ENCODE assay signal across 30 cellular contexts in the genomic region with DNA sequence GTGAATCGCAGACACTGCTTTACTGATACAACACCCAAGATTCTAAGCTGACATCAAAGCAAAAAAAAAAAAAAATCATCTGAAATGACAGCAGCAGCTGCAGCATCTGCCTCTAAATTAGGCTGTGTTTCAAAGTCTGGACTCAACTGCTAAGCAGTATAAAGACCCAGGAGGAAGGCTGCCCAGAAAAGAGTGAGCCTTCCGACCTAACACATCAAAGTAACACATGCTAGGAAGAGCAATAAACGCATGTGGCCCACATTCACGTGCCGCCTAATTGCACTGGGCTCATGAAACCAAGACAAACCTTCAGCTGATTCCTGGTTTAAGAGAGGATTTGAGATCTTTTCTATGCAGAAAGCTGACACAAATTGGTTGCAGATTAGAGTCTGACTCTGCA.
A peak's percentile ranks its signal among the peaks of the same experiment; 100 is the strongest.
DNase-seq lines count a peak whose midpoint lies in the region; ATAC-seq, FAIRE-seq and TF ChIP-seq lines count a peak whose summit lies in the region.
"Had no signal": no experiment of that assay in that cellular context is flagged by ENCODE, and none has a peak within 500 bp of the region (broad histone marks: within the 10 kb centered on the region; RNA-seq: fewer than 3 reads in every experiment).

No MANE protein-coding gene starts in this region.

- H3K79me2 ChIP-seq in DND-41 (ENCODE audit: insufficient read depth, low read length) (no peaks in the 10 kb centered on the region), H1 (ENCODE audit: control insufficient read depth in 1 of 2, insufficient read depth in 2 of 2, low read length in 2 of 2) (no peaks in the 10 kb centered on the region), osteoblast (ENCODE audit: insufficient read depth, low read length) (no peaks in the 10 kb centered on the region)

- no peak for TF ChIP-seq RAD21 in H1 (IDR thresholded peaks at IDR 0.05 in 1 of 2, conservative IDR thresholded peaks at IDR 0.05 in 1 of 2; ENCODE audit: low read depth in 2 of 2, low read length in 2 of 2)

- no peak overlapping the region for H3K23ac ChIP-seq in H1 (ENCODE audit: insufficient read length)

- H3K4me3 ChIP-seq in DND-41 (ENCODE audit: low read depth in 1 of 2, low read length in 2 of 2), result peak overlapping the region in 1 of 2 experiments; percentile 14; a peak in 1 of 4 replicates
- H3K4me3 ChIP-seq in H1 (ENCODE audit: extremely low read depth in 1 of 4, insufficient read depth in 2 of 4, low read depth in 3 of 4, low read length in 4 of 4), result no peak overlapping the region
- no peak overlapping the region for H3K4me3 ChIP-seq in osteoblast (ENCODE audit: insufficient read depth, low read length)
- H3K4me3 ChIP-seq: heart left ventricle, K562, testis had no signal

- DNase-seq in DND-41, result peak; percentile 45
- peak; percentile 20 for DNase-seq in NCI-H1694 treated with DMSO at 0.1 percent for 48 hours (lab: John Stamatoyannopoulos, UW)
- DNase-seq in H1 (ENCODE audit: low read depth in 1 of 2, low spot score in 2 of 2), result no peak
- no peak for DNase-seq in osteoblast (ENCODE audit: insufficient read length, low spot score, missing footprints)
- DNase-seq in DMS153 treated with DMSO at 0.1 percent for 48 hours (lab: John Stamatoyannopoulos, UW; ENCODE audit: unreplicated experiment), result no peak
- no peak for DNase-seq in NCI-H226
- DNase-seq in activated naive CD4-positive, alpha-beta T cell treated with anti-CD3 and anti-CD28 coated beads, Interleukin-2, amount 50 U/mL, for 16 hours, result no peak
- DNase-seq: activated CD4-positive, alpha-beta memory T cell treated with anti-CD3 and anti-CD28 coated beads for 36 hours; activated CD4-positive, alpha-beta T cell treated with anti-CD3 and anti-CD28 coated beads for 1 hour; activated T-cell treated with anti-CD3 and anti-CD28 coated beads, Interleukin-2, amount 50 U/mL, for 72 hours; BE2C; CD8-positive, alpha-beta memory T cell; dermis blood vessel endothelial cell; endodermal cell; heart left ventricle; kidney; naive B cell; NCI-H1092 treated with DMSO at 0.1 percent for 48 hours; NCI-H2081; NCI-H446; occipital lobe; PC-3; SK-N-SH; small intestine; stimulated activated naive CD4-positive, alpha-beta T cell treated with Interleukin-2 at 50 U/mL for 16 hours; testis had no signal

- H2AFZ ChIP-seq in DND-41 (ENCODE audit: low read depth, low read length), result peak overlapping the region; percentile 15; the same call in 1 of the 2 replicates
- H2AFZ ChIP-seq in H1 (ENCODE audit: low read length), result 0 out of 2 replicates have a peak overlapping the region, but pooled peaks have one; percentile 21
- H2AFZ ChIP-seq in osteoblast (ENCODE audit: low read length), result peak overlapping the region; percentile 23

- POLR2A ChIA-PET in H1 (lab: Charles Lee; ENCODE audit: partially characterized antibody), result no interaction called here

- peak overlapping the region; percentile 46; the same call in 1 of the 2 replicates for H3K4me2 ChIP-seq in DND-41 (ENCODE audit: insufficient read depth, low read length)
- no peak overlapping the region for H3K4me2 ChIP-seq in H1 (ENCODE audit: insufficient read depth in 1 of 2, low read depth in 2 of 2, low read length in 2 of 2)
- H3K4me2 ChIP-seq in osteoblast (ENCODE audit: insufficient read depth, low read length), result no peak overlapping the region
- H3K4me2 ChIP-seq: SK-N-SH had no signal

- H3K4me1 ChIP-seq in DND-41 (ENCODE audit: insufficient read depth, low read length) (peaks cover 17% of the 10 kb centered on the region), H1 (replicated peaks in 1 of 4; ENCODE audit: control insufficient read depth in 3 of 4, insufficient read depth in 4 of 4, low read length in 3 of 4) (no peaks in the 10 kb centered on the region), osteoblast (ENCODE audit: insufficient read depth, low read length) (no peaks in the 10 kb centered on the region)
- H3K4me1 ChIP-seq: BE2C, heart left ventricle, testis had no signal

- no peaks in the 10 kb centered on the region for H3K23me2 ChIP-seq in H1 (ENCODE audit: low read depth, low read length)

- no peaks in the 10 kb centered on the region for H3K79me1 ChIP-seq in H1 (ENCODE audit: low read depth, low read length)

- H4K20me1 ChIP-seq in DND-41 (ENCODE audit: insufficient read depth, low read length) (no peaks in the 10 kb centered on the region), H1 (replicated peaks in 1 of 2; ENCODE audit: control insufficient read depth in 1 of 2, insufficient read depth in 2 of 2, low read length in 2 of 2) (no peaks in the 10 kb centered on the region), osteoblast (ENCODE audit: insufficient read depth, low read length) (no peaks in the 10 kb centered on the region)

- no peak overlapping the region for H3K56ac ChIP-seq in H1 (replicated peaks; ENCODE audit: insufficient read length, low read depth, low read length)

- no peak overlapping the region for H2AK5ac ChIP-seq in H1 (ENCODE audit: low read depth, low read length)

- no peaks in the 10 kb centered on the region for H3K9me3 ChIP-seq in DND-41 (ENCODE audit: insufficient read depth, low read length, severe bottlenecking)
- H3K9me3 ChIP-seq in H1 (ENCODE audit: insufficient read depth in 2 of 2, low read depth in 1 of 2, low read length in 1 of 2), result no peaks in the 10 kb centered on the region
- no peaks in the 10 kb centered on the region for H3K9me3 ChIP-seq in osteoblast (ENCODE audit: low read depth, low read length)
- H3K9me3 ChIP-seq: BE2C, SK-N-SH, testis had no signal

- no peak overlapping the region for H3K14ac ChIP-seq in H1 (ENCODE audit: insufficient read length)

- peak overlapping the region; percentile 33; the same call in 1 of the 2 replicates for H3K27ac ChIP-seq in DND-41 (ENCODE audit: low read length)
- no peak overlapping the region for H3K27ac ChIP-seq in H1 (ENCODE audit: low read depth, low read length)
- H3K27ac ChIP-seq in osteoblast (ENCODE audit: low read depth, low read length), result no peak overlapping the region
- H3K27ac ChIP-seq: heart left ventricle, testis had no signal

- H3K18ac ChIP-seq in H1 (ENCODE audit: extremely low read depth, low read length), result no peak overlapping the region

- H2BK5ac ChIP-seq in H1 (ENCODE audit: low read depth, low read length), result no peak overlapping the region

- CTCF ChIA-PET in H1 (lab: Charles Lee; ENCODE audit: partially characterized antibody), result interaction anchor here (0.9 kb wide), 1 partner anchor 13 kb away, joined by 3 read pairs; no protein-coding TSS in a partner anchor

- H2BK120ac ChIP-seq in H1 (replicated peaks; ENCODE audit: low read depth, low read length), result no peak overlapping the region

- no peak overlapping the region for H2BK15ac ChIP-seq in H1 (ENCODE audit: low read length)

- no peaks in the 10 kb centered on the region for H3K36me3 ChIP-seq in DND-41 (ENCODE audit: insufficient read depth, low read length)
- no peaks in the 10 kb centered on the region for H3K36me3 ChIP-seq in H1 (ENCODE audit: control insufficient read depth in 2 of 4, insufficient read depth in 4 of 4, low read length in 3 of 4)
- no peaks in the 10 kb centered on the region for H3K36me3 ChIP-seq in osteoblast (ENCODE audit: insufficient read depth, low read length)
- H3K36me3 ChIP-seq: BE2C, heart left ventricle had no signal

- H4K5ac ChIP-seq in H1 (ENCODE audit: insufficient read length, low read depth, low read length), result no peak overlapping the region

- peak; percentile 94 for ATAC-seq in DND-41 (ENCODE audit: insufficient read depth, low read depth)
- ATAC-seq: activated T-cell treated with anti-CD3 and anti-CD28 coated beads, Interleukin-2, amount 50 U/mL, for 72 hours; HCT116; heart left ventricle; K562; PC-3 had no signal

- FAIRE-seq in H1 (lab: Jason Lieb, UNC), result no peak
- FAIRE-seq: G401.6, K562, kidney, small intestine, urothelium cell line had no signal

- TF ChIP-seq CTCF in DND-41 (IDR thresholded peaks at IDR 0.05; ENCODE audit: borderline replicate concordance, extremely low read depth, low read length, poor library complexity, severe bottlenecking) (no peak), H1 (IDR thresholded peaks at IDR 0.05; ENCODE audit: control extremely low read depth in 1 of 3, insufficient read depth in 1 of 3, low read depth in 1 of 3, low read length in 3 of 3) (no peak), osteoblast (IDR thresholded peaks at IDR 0.05; ENCODE audit: extremely low read depth, low read depth, low read length) (no peak)

- no peak overlapping the region for H3K4ac ChIP-seq in H1 (replicated peaks; ENCODE audit: insufficient read length, low read depth, low read length)

- H3K27me3 ChIP-seq in DND-41 (ENCODE audit: insufficient read depth, low read length, poor library complexity), result no peaks in the 10 kb centered on the region
- no peaks in the 10 kb centered on the region for H3K27me3 ChIP-seq in H1 (replicated peaks in 1 of 4; ENCODE audit: control insufficient read depth in 3 of 4, extremely low read depth in 1 of 4, insufficient read depth in 3 of 4, low read length in 3 of 4)
- no peaks in the 10 kb centered on the region for H3K27me3 ChIP-seq in osteoblast (ENCODE audit: insufficient read depth, low read length)
- H3K27me3 ChIP-seq: BE2C, heart left ventricle, testis had no signal

- WGBS in H1 (ENCODE audit: extremely low coverage in 1 of 2, insufficient coverage in 1 of 2, insufficient read length in 1 of 2, insufficient replicate concordance in 2 of 2, low coverage in 1 of 2, low lambda C conversion rate in 2 of 2, missing lambda C conversion rate in 1 of 2), 2 experiments, result 92% methylated on average over 5 of the region's 5 CpGs; no CpG with 5 or more reads in 1 of the 2 experiments

- no peak overlapping the region for H4K8ac ChIP-seq in H1 (ENCODE audit: extremely low read depth, insufficient read depth, low read length)

- H2BK12ac ChIP-seq in H1 (ENCODE audit: low read depth, low read length), result no peak overlapping the region

- no peak overlapping the region for H4K91ac ChIP-seq in H1 (replicated peaks; ENCODE audit: insufficient read length, low read length)

- no peak for TF ChIP-seq POLR2A in H1 (IDR thresholded peaks at IDR 0.05; ENCODE audit: control extremely low read depth in 1 of 2, low read depth in 2 of 2, low read length in 2 of 2)

- H3K9ac ChIP-seq in DND-41 (ENCODE audit: low read depth, low read length), result 0 out of 2 replicates have a peak overlapping the region, but pooled peaks have one; percentile 4
- no peak overlapping the region for H3K9ac ChIP-seq in H1 (replicated peaks in 1 of 4; ENCODE audit: extremely low read depth in 1 of 4, low read depth in 3 of 4, low read length in 3 of 4)
- H3K9ac ChIP-seq: SK-N-SH had no signal

- no peak overlapping the region for H2BK20ac ChIP-seq in H1 (ENCODE audit: low read length)

- TF ChIP-seq EP300 in H1 (IDR thresholded peaks at IDR 0.05; ENCODE audit: borderline replicate concordance in 1 of 2, low read depth in 2 of 2, low read length in 2 of 2), result no peak

TF ChIP-seq in H1, 55 proteins besides CTCF, POLR2A, EP300 and RAD21 (continues in another document):
- TF ChIP-seq SAP30 (IDR thresholded peaks at IDR 0.05; ENCODE audit: insufficient read depth, insufficient replicate concordance, low read length), result no peak
- no peak for TF ChIP-seq CHD2 (IDR thresholded peaks at IDR 0.05; ENCODE audit: low read length)
- no peak for TF ChIP-seq SP1 (IDR thresholded peaks at IDR 0.05; ENCODE audit: low read depth, low read length)
- no peak for TF ChIP-seq SIX5 (IDR thresholded peaks at IDR 0.05; ENCODE audit: low read depth, low read length)
- no peak for TF ChIP-seq SRF (IDR thresholded peaks at IDR 0.05; ENCODE audit: low read depth, low read length)
- no peak for TF ChIP-seq TBP (IDR thresholded peaks at IDR 0.05; ENCODE audit: low read depth, low read length)

Comparison
In these comparisons a context has a peak if more than half of its experiments do, and no peak if none do; other contexts are left out.
1. DNase-seq: peak in DND-41 (single experiment) and NCI-H1694 treated with DMSO at 0.1 percent for 48 hours (single experiment); none in H1 (0 of 2), osteoblast (single experiment), DMS153 treated with DMSO at 0.1 percent for 48 hours (single experiment), NCI-H226 (single experiment) and activated naive CD4-positive, alpha-beta T cell treated with anti-CD3 and anti-CD28 coated beads, Interleukin-2, amount 50 U/mL, for 16 hours (single experiment).
2. Peak in every context shown above with its lines, with median percentiles within 50 percentile points of each other: H2AFZ ChIP-seq.